In the genomic region with DNA sequence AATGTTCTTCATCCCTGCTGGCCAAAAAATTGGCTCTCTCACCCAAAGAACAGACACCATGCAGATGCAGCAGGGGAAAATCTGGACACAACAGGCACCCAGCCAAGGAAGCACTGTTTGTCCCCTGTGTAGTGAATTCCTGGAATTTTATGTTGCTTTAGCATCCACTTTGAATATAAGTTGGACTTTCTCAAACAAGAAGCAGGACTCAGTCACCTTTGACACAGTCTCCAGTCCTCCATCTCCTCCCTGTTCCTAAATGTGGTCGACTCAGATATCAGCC, we compare ENCODE assay signal across 23 cellular contexts. TPM values are rescaled to one million over a fixed set of nuclear protein-coding genes. Genes with fewer than 3 reads are reported as not detected.
DNase-seq lines count a peak whose midpoint lies in the region; ATAC-seq and TF ChIP-seq lines count a peak whose summit lies in the region.
"Had no signal": no experiment of that assay in that cellular context is flagged by ENCODE, and none has a peak within 500 bp of the region (broad histone marks: within the 10 kb centered on the region; RNA-seq: fewer than 3 reads in every experiment).

No MANE protein-coding gene starts in this region.

- H3K4me2 ChIP-seq in OCI-LY7 (ENCODE audit: low read length), result peak overlapping the region; percentile 51
- H3K4me2 ChIP-seq: GM23338, SK-N-SH had no signal

- peak overlapping the region; percentile 74 for H3K27ac Mint-ChIP-seq in activated CD8-positive, alpha-beta memory T cell treated with anti-CD3 and anti-CD28 coated beads, Interleukin-2, amount 10 ng/mL, durations not matched to agents 7 days and 5 days
- H3K27ac Mint-ChIP-seq in dendritic cell treated with granulocyte-macrophage colony-stimulating factor and Interleukin-4, amounts not matched to agents 40 ng/mL and 50 ng/mL, for 4 days, result peak overlapping the region; percentile 30

- 0 out of 2 replicates have a peak, but pooled peaks cover 6% of the 10 kb centered on the region for H3K9me3 ChIP-seq in OCI-LY7 (ENCODE audit: low read length)
- H3K9me3 ChIP-seq: Peyer's patch had no signal

- intact Hi-C loops in OCI-LY7 (cut with micrococcal nuclease; ENCODE audit: unreplicated experiment), result no loop called here
- intact Hi-C loops in dendritic cell treated with granulocyte-macrophage colony-stimulating factor and Interleukin-4, amounts not matched to agents 40 ng/mL and 50 ng/mL, for 4 days (cut with micrococcal nuclease), result no loop called here
- intact Hi-C loops in left cardiac atrium (cut with DNase I), result no loop called here

- H2AFZ ChIP-seq in OCI-LY7 (ENCODE audit: low read length), result no peak overlapping the region
- H2AFZ ChIP-seq: GM23338 had no signal

- DNase-seq in activated CD8-positive, alpha-beta memory T cell treated with anti-CD3 and anti-CD28 coated beads, Interleukin-2, amount 10 ng/mL, durations not matched to agents 7 days and 5 days, result no peak
- DNase-seq in activated CD8-positive, alpha-beta memory T cell treated with anti-CD3 and anti-CD28 coated beads, Interleukin-2, amount 50 U/mL, for 48 hours, result no peak
- DNase-seq in OCI-LY7 (ENCODE audit: low spot score) (no peak), skeletal muscle cell (ENCODE audit: low read depth) (peak; percentile 1), left cardiac atrium (no peak)
- DNase-seq in central memory CD4-positive, alpha-beta T cell, result no peak
- DNase-seq: ACHN; activated CD4-positive, alpha-beta T cell treated with anti-CD3 and anti-CD28 coated beads for 4 hours; DMS79; hypothalamus; NCI-H1694; NCI-H2227 treated with DMSO at 0.1 percent for 48 hours; Peyer's patch; SK-N-SH; spleen had no signal

- TF ChIP-seq CTCF in OCI-LY7 (conservative IDR thresholded peaks at IDR 0.05; ENCODE audit: low read length), result no peak

- BruUV-seq in OCI-LY7 (replicated peaks; lab: Mats Ljungman, UMichigan), result no TSS peak

- H3K4me3 ChIP-seq in OCI-LY7 (ENCODE audit: low read depth, low read length, poor library complexity, severe bottlenecking) (peak overlapping the region; percentile 16), skeletal muscle cell (ENCODE audit: low read depth, low read length) (no peak overlapping the region)
- H3K4me3 ChIP-seq: GM23338, Peyer's patch, spleen had no signal

- H3K4me1 Mint-ChIP-seq in activated CD8-positive, alpha-beta memory T cell treated with anti-CD3 and anti-CD28 coated beads, Interleukin-2, amount 10 ng/mL, durations not matched to agents 7 days and 5 days, result peaks cover 15% of the 10 kb centered on the region
- peaks cover 18% of the 10 kb centered on the region for H3K4me1 Mint-ChIP-seq in dendritic cell treated with granulocyte-macrophage colony-stimulating factor and Interleukin-4, amounts not matched to agents 40 ng/mL and 50 ng/mL, for 4 days (ENCODE audit: low read depth)
- H3K4me1 Mint-ChIP-seq: GM23338, neural crest cell had no signal

- H3K36me3 ChIP-seq in OCI-LY7 (ENCODE audit: insufficient read depth, low read length), result peaks cover 95% of the 10 kb centered on the region

- H3K27ac ChIP-seq in OCI-LY7 (ENCODE audit: low read depth, low read length, poor library complexity, severe bottlenecking), result no peak overlapping the region
- H3K27ac ChIP-seq: Peyer's patch had no signal

- H3K79me2 ChIP-seq in OCI-LY7 (ENCODE audit: insufficient read depth, low read depth, low read length), result peaks cover 3% of the 10 kb centered on the region; the same call in 1 of the 2 replicates

- no peaks in the 10 kb centered on the region for H3K9me2 ChIP-seq in OCI-LY7 (ENCODE audit: insufficient read depth, low read length)
- H3K9me2 ChIP-seq: SK-N-SH had no signal

- H3K4me3 Mint-ChIP-seq in activated CD8-positive, alpha-beta memory T cell treated with anti-CD3 and anti-CD28 coated beads, Interleukin-2, amount 10 ng/mL, durations not matched to agents 7 days and 5 days, result no peak overlapping the region
- H3K4me3 Mint-ChIP-seq in dendritic cell treated with granulocyte-macrophage colony-stimulating factor and Interleukin-4, amounts not matched to agents 40 ng/mL and 50 ng/mL, for 4 days, result no peak overlapping the region
- H3K4me3 Mint-ChIP-seq: GM23338, neural crest cell had no signal

- peaks cover 22% of the 10 kb centered on the region for H3K9me3 Mint-ChIP-seq in activated CD8-positive, alpha-beta memory T cell treated with anti-CD3 and anti-CD28 coated beads, Interleukin-2, amount 10 ng/mL, durations not matched to agents 7 days and 5 days (ENCODE audit: low read depth)
- H3K9me3 Mint-ChIP-seq in dendritic cell treated with granulocyte-macrophage colony-stimulating factor and Interleukin-4, amounts not matched to agents 40 ng/mL and 50 ng/mL, for 4 days, result peaks cover 42% of the 10 kb centered on the region

- peaks cover 11% of the 10 kb centered on the region for H3K4me1 ChIP-seq in OCI-LY7 (ENCODE audit: insufficient read depth, low read length, poor library complexity, severe bottlenecking)
- H3K4me1 ChIP-seq: Peyer's patch had no signal

- POLR2A ChIA-PET in OCI-LY7 (lab: Charles Lee), result no interaction called here

- ATAC-seq in activated CD8-positive, alpha-beta memory T cell treated with anti-CD3 and anti-CD28 coated beads, Interleukin-2, amount 10 ng/mL, durations not matched to agents 7 days and 5 days, result no peak
- ATAC-seq in left cardiac atrium, result no peak
- ATAC-seq in HG03025 (IDR thresholded peaks at IDR 0.05; ENCODE audit: low FRiP score, unreplicated experiment), result no peak
- ATAC-seq: GM23338 had no signal

- peaks cover 88% of the 10 kb centered on the region for H3K36me3 Mint-ChIP-seq in activated CD8-positive, alpha-beta memory T cell treated with anti-CD3 and anti-CD28 coated beads, Interleukin-2, amount 10 ng/mL, durations not matched to agents 7 days and 5 days
- H3K36me3 Mint-ChIP-seq in dendritic cell treated with granulocyte-macrophage colony-stimulating factor and Interleukin-4, amounts not matched to agents 40 ng/mL and 50 ng/mL, for 4 days (ENCODE audit: low read depth), result peaks cover 92% of the 10 kb centered on the region

- H4K20me1 ChIP-seq in OCI-LY7 (ENCODE audit: insufficient read depth, low read length), result no peaks in the 10 kb centered on the region

- H3K27me3 Mint-ChIP-seq in activated CD8-positive, alpha-beta memory T cell treated with anti-CD3 and anti-CD28 coated beads, Interleukin-2, amount 10 ng/mL, durations not matched to agents 7 days and 5 days, result no peaks in the 10 kb centered on the region
- no peaks in the 10 kb centered on the region for H3K27me3 Mint-ChIP-seq in dendritic cell treated with granulocyte-macrophage colony-stimulating factor and Interleukin-4, amounts not matched to agents 40 ng/mL and 50 ng/mL, for 4 days
- H3K27me3 Mint-ChIP-seq: CD8-positive, alpha-beta memory T cell had no signal

- CTCF ChIA-PET in activated CD8-positive, alpha-beta memory T cell treated with anti-CD3 and anti-CD28 coated beads, Interleukin-2, amount 10 ng/mL, durations not matched to agents 7 days and 5 days (lab: Charles Lee), result no interaction called here
- CTCF ChIA-PET in OCI-LY7 (lab: Charles Lee; ENCODE audit: unreplicated experiment), result no interaction called here

RNA-seq across cellular contexts. Expression of gene ZNF182, which starts 11.8 kb away (rescaled TPM):
- 1 to 10 TPM; 7.9 to 8.9 TPM for total RNA-seq in activated CD8-positive, alpha-beta memory T cell treated with anti-CD3 and anti-CD28 coated beads, Interleukin-2, amount 10 ng/mL, durations not matched to agents 7 days and 5 days
- total RNA-seq in OCI-LY7 (2014; rRNA removed; shearing (Covaris generic)), result 5.0 and 6.1 TPM in 2 replicates
- total RNA-seq in OCI-LY7 (2022) (9.7 and 9.8 TPM in 2 replicates), left cardiac atrium (1 to 10 TPM; 2.7 to 2.9 TPM)

RNA-seq across cellular contexts. Expression of gene SPACA5, which starts 14.8 kb away (rescaled TPM):
- total RNA-seq in activated CD8-positive, alpha-beta memory T cell treated with anti-CD3 and anti-CD28 coated beads, Interleukin-2, amount 10 ng/mL, durations not matched to agents 7 days and 5 days, result not detected
- not detected in 2 replicates for total RNA-seq in OCI-LY7 (2014; rRNA removed; shearing (Covaris generic))
- total RNA-seq in OCI-LY7 (2022), result not detected in 2 replicates
- not detected for total RNA-seq in left cardiac atrium
- total RNA-seq: CD8-positive, alpha-beta memory T cell; chondrocyte; GM23338; kidney epithelial cell; neural crest cell; Peyer's patch; pulmonary artery endothelial cell; spleen had no signal
